Comparison of ENCODE assay signal across 1 cellular context in the genomic region with DNA sequence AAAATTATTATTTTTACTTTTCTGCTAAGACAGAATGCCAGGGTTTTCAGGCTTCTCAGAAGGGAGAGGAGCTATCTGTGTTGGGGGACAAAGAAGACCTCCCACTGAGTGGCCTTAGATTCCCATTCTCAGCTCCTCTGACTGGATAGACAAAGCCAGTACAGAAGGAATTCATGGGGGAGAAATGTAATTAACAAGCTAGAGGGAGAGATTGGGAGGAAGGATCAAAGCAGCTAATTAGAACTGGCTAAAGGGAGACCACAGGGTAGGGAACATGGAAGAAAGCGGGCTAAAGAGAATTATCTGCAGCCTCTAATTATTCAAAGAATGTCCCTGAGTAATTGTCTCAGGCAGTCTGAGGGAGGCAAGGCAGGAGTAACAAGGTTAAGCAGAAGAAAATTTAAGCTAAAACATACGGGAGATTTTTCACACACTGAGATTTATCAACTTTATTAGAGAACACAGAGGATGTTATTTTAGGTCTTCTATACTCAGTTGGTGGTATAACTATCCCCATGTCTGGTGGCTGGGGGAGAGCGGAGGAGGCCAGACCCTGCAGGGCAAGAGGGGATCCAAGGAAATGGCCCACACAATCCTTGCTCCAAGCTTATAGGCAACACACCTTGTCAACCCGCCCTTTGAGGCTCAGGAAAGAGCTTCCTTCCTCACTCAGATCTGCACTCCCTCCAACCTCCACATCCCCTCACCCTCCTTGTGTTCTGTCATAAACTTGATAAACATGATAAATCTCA.
TF ChIP-seq lines count a peak whose summit lies in the region.

No MANE protein-coding gene starts in this region.

TF ChIP-seq in IMR-90, 13 proteins besides CTCF, POLR2A, EP300 and RAD21 (continued from another document):
- TF ChIP-seq, protein P1, sequence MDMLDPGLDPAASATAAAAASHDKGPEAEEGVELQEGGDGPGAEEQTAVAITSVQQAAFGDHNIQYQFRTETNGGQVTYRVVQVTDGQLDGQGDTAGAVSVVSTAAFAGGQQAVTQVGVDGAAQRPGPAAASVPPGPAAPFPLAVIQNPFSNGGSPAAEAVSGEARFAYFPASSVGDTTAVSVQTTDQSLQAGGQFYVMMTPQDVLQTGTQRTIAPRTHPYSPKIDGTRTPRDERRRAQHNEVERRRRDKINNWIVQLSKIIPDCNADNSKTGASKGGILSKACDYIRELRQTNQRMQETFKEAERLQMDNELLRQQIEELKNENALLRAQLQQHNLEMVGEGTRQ (IDR thresholded peaks at IDR 0.05; ENCODE audit: low read depth, low read length) = no peak
- no peak for TF ChIP-seq RFX5 (IDR thresholded peaks at IDR 0.05; ENCODE audit: low read depth, low read length)
- no peak for TF ChIP-seq BHLHE40 (IDR thresholded peaks at IDR 0.05; ENCODE audit: low read depth, low read length)
- TF ChIP-seq CEBPB (IDR thresholded peaks at IDR 0.05; ENCODE audit: low read depth, low read length) = no peak
- no peak for TF ChIP-seq RCOR1 (IDR thresholded peaks at IDR 0.05; ENCODE audit: insufficient replicate concordance, low read length)
